ENCODE assay signal across 27 cellular contexts in the genomic region with DNA sequence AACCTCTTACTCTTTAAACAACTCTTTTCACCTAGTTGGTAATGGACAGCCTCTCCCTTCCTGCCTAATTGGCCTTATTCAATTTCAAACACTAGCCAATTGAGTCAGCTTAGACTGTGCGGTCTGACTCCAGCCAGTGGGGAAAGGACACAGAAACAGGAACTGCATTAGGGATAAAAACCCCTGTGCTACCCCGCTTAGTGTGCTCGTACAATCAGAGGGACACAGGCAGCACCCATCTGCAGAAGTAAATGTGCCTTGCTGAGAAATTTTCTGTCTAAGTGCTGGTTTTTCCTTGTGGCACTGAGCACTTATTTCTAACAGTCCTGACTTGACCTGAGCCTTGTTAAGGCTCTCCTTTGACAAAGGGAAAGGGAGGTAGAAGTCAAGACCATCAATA. TPM values are rescaled to one million over a fixed set of nuclear protein-coding genes. Genes with fewer than 3 reads are reported as not detected.
DNase-seq lines count a peak whose midpoint lies in the region; ATAC-seq, FAIRE-seq and TF ChIP-seq lines count a peak whose summit lies in the region.
"Had no signal": no experiment of that assay in that cellular context is flagged by ENCODE, and none has a peak within 500 bp of the region (broad histone marks: within the 10 kb centered on the region; RNA-seq: fewer than 3 reads in every experiment).

No MANE protein-coding gene starts in this region.

- FAIRE-seq in GM12878 (lab: Jason Lieb, UNC): no peak
- FAIRE-seq: A549, D721Med, H54 had no signal

- no peak for TF ChIP-seq POLR2A in GM12878 (IDR thresholded peaks at IDR 0.05; ENCODE audit: low read depth, low read length)

- no peak for ATAC-seq in GM12878
- no peak for ATAC-seq in GM19455 (IDR thresholded peaks at IDR 0.05; ENCODE audit: unreplicated experiment)
- no peak for ATAC-seq in HG02884 (IDR thresholded peaks at IDR 0.05; ENCODE audit: unreplicated experiment)
- ATAC-seq: A549, PC-3 had no signal

- WGBS in GM12878 (ENCODE audit: insufficient coverage, insufficient replicate concordance, low lambda C conversion rate, missing lambda C conversion rate): 80% methylated on average over 3 of the region's 3 CpGs

- intact Hi-C loops in GM12878 (cut with micrococcal nuclease; ENCODE audit: unreplicated experiment): no loop called here

- no peak for TF ChIP-seq CTCF in GM12878 (IDR thresholded peaks at IDR 0.05 in 2 of 3, conservative IDR thresholded peaks at IDR 0.05 in 1 of 3; ENCODE audit: control insufficient read depth in 2 of 3, extremely low read depth in 1 of 3, insufficient read depth in 1 of 3, low read depth in 3 of 3, low read length in 3 of 3)

- no peak overlapping the region for H2AFZ ChIP-seq in GM12878 (ENCODE audit: control insufficient read depth, low read depth, low read length)

- H3K9me3 ChIP-seq in GM12878 (replicated peaks; ENCODE audit: control insufficient read depth, insufficient read depth, low read length): peaks cover 36% of the 10 kb centered on the region; the same call in 2 of the 3 replicates

- peaks cover 42% of the 10 kb centered on the region for H3K36me3 Mint-ChIP-seq in activated naive CD4-positive, alpha-beta T cell treated with anti-CD3 and anti-CD28 coated beads, Interleukin-2, amount 50 U/mL, for 24 hours

- H3K27me3 Mint-ChIP-seq in activated naive CD4-positive, alpha-beta T cell treated with anti-CD3 and anti-CD28 coated beads, Interleukin-2, amount 50 U/mL, for 24 hours: no peaks in the 10 kb centered on the region
- H3K27me3 Mint-ChIP-seq: CD4-positive, alpha-beta T cell had no signal

- no peaks in the 10 kb centered on the region for H3K79me2 ChIP-seq in GM12878 (ENCODE audit: control insufficient read depth, insufficient read depth, low read length)

- H3K27me3 ChIP-seq in GM12878 (replicated peaks in 1 of 2; ENCODE audit: control insufficient read depth in 2 of 2, insufficient read depth in 2 of 2, low read length in 1 of 2): no peaks in the 10 kb centered on the region

- RAD21 ChIA-PET in GM12878 (lab: Charles Lee; ENCODE audit: unreplicated experiment): interaction anchor here (1.4 kb wide), 1 partner anchor 22 kb away, joined by 3 read pairs; no protein-coding TSS in a partner anchor

- no peaks in the 10 kb centered on the region for H3K4me1 ChIP-seq in GM12878 (ENCODE audit: control insufficient read depth, insufficient read depth, low read length)
- H3K4me1 ChIP-seq: A549 had no signal

- SMC1A ChIA-PET in GM12878 (lab: Charles Lee; ENCODE audit: uncharacterized antibody, unreplicated experiment): interaction anchor here (0.5 to 4.7 kb wide), 4 partner anchors 10 to 70 kb away, joined by 3 to 18 read pairs (median 3); no protein-coding TSS in a partner anchor

- POLR2A ChIA-PET in GM12878 (lab: Charles Lee): no interaction called here

- H3K27ac ChIP-seq in GM12878 (ENCODE audit: control insufficient read depth, insufficient read depth): no peak overlapping the region
- H3K27ac ChIP-seq: A549; BLaER1 treated with 17β-estradiol and CSF1 and Interleukin-3, amounts not matched to agents 10 nM and 100 nM; HL-60 had no signal

- no peak for TF ChIP-seq EP300 in GM12878 (IDR thresholded peaks at IDR 0.05; ENCODE audit: borderline replicate concordance in 1 of 2, control insufficient read depth in 1 of 2, low read depth in 2 of 2, low read length in 2 of 2)

- BruUV-seq in GM12878 (replicated peaks; lab: Mats Ljungman, UMichigan): no TSS peak

- peak overlapping the region; percentile 55 for H3K27ac Mint-ChIP-seq in activated naive CD4-positive, alpha-beta T cell treated with anti-CD3 and anti-CD28 coated beads, Interleukin-2, amount 50 U/mL, for 24 hours

- peaks cover 31% of the 10 kb centered on the region for H3K4me1 Mint-ChIP-seq in activated naive CD4-positive, alpha-beta T cell treated with anti-CD3 and anti-CD28 coated beads, Interleukin-2, amount 50 U/mL, for 24 hours

- H3K4me2 ChIP-seq in GM12878 (ENCODE audit: control insufficient read depth, insufficient read depth): no peak overlapping the region
- H3K4me2 ChIP-seq: A549; BLaER1 treated with 17β-estradiol and CSF1 and Interleukin-3, amounts not matched to agents 10 nM and 100 nM; SK-N-SH had no signal

- H3K4me3 Mint-ChIP-seq in activated naive CD4-positive, alpha-beta T cell treated with anti-CD3 and anti-CD28 coated beads, Interleukin-2, amount 50 U/mL, for 24 hours: no peak overlapping the region
- H3K4me3 Mint-ChIP-seq: CD4-positive, alpha-beta T cell had no signal

- H3K4me3 ChIP-seq in GM12878: no peak overlapping the region
- H3K4me3 ChIP-seq: A549 had no signal

- H3K9me3 Mint-ChIP-seq in activated naive CD4-positive, alpha-beta T cell treated with anti-CD3 and anti-CD28 coated beads, Interleukin-2, amount 50 U/mL, for 24 hours: peaks cover 20% of the 10 kb centered on the region

- TF ChIP-seq RAD21 in GM12878 (IDR thresholded peaks at IDR 0.05; ENCODE audit: insufficient read depth, low read depth, low read length): no peak

- no peaks in the 10 kb centered on the region for H4K20me1 ChIP-seq in GM12878 (ENCODE audit: control insufficient read depth, insufficient read depth)
- H4K20me1 ChIP-seq: BLaER1 treated with 17β-estradiol and CSF1 and Interleukin-3, amounts not matched to agents 10 nM and 100 nM had no signal

- H3K9ac ChIP-seq in GM12878 (ENCODE audit: control insufficient read depth, insufficient read depth, low read length): no peak overlapping the region
- H3K9ac ChIP-seq: BLaER1 treated with 17β-estradiol and CSF1 and Interleukin-3, amounts not matched to agents 10 nM and 100 nM; SK-N-SH had no signal

- H3K36me3 ChIP-seq in GM12878 (ENCODE audit: control insufficient read depth in 2 of 2, insufficient read depth in 2 of 2, low read length in 1 of 2): no peaks in the 10 kb centered on the region

- DNase-seq in activated naive CD4-positive, alpha-beta T cell treated with Interleukin-2 at 50 U/mL for 16 hours: no peak
- DNase-seq in Kasumi-1 (lab: John Stamatoyannopoulos, UW): peak; percentile 79 to 87
- DNase-seq in GM12878 (ENCODE audit: low read depth, low spot score): no peak
- DNase-seq in NCI-H69 (lab: John Stamatoyannopoulos, UW): no peak
- DNase-seq: AML-193; CD4-positive, alpha-beta T cell; Karpas-422; NCI-H1105; NCI-H146; NCI-H1930; NCI-H2107; NCI-H524; NCI-H82; NK-92 treated with Interleukin-12 subunit alpha and Interleukin-12 subunit beta, amount 100 ng/mL, for 24 hours; PC-3; SK-N-SH had no signal

- in situ Hi-C loops in GM12878 (cut with MboI): no loop called here

- CTCF ChIA-PET in GM12878 (lab: Yijun Ruan, JAX): interaction anchor here (1.2 kb wide), 1 partner anchor 10 kb away, joined by 4 read pairs; no protein-coding TSS in a partner anchor

TF ChIP-seq in GM12878, 131 proteins besides CTCF, POLR2A, EP300 and RAD21:
- TF ChIP-seq MEF2A (IDR thresholded peaks at IDR 0.05; ENCODE audit: insufficient read depth, low read depth, low read length) (no peak), RUNX3 (IDR thresholded peaks at IDR 0.05; ENCODE audit: low read length) (no peak), ZNF24 (IDR thresholded peaks at IDR 0.05) (no peak), CBX5 (IDR thresholded peaks at IDR 0.05; ENCODE audit: low read depth) (peak; percentile 95; the same call in 1 of the 2 replicates), KLF5 (IDR thresholded peaks at IDR 0.05; ENCODE audit: partially characterized antibody) (peak; percentile 90), IKZF1 (conservative IDR thresholded peaks at IDR 0.05) (no peak), NR2F1 (conservative IDR thresholded peaks at IDR 0.05) (no peak)
- TF ChIP-seq, protein P1, sequence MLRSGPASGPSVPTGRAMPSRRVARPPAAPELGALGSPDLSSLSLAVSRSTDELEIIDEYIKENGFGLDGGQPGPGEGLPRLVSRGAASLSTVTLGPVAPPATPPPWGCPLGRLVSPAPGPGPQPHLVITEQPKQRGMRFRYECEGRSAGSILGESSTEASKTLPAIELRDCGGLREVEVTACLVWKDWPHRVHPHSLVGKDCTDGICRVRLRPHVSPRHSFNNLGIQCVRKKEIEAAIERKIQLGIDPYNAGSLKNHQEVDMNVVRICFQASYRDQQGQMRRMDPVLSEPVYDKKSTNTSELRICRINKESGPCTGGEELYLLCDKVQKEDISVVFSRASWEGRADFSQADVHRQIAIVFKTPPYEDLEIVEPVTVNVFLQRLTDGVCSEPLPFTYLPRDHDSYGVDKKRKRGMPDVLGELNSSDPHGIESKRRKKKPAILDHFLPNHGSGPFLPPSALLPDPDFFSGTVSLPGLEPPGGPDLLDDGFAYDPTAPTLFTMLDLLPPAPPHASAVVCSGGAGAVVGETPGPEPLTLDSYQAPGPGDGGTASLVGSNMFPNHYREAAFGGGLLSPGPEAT (IDR thresholded peaks at IDR 0.05; ENCODE audit: low read depth): 0 out of 2 replicates have a peak, but pooled peaks have one; percentile 20

RNA-seq across cellular contexts. Expression of a gene that starts 6.0 kb away (rescaled TPM):
- total RNA-seq in GM12878 (2013; cell fraction: nucleolus; rRNA removed): 0.67 TPM in 1 of 2 replicates, not detected in the other
- 1.4 and 3.1 TPM in 2 replicates for total RNA-seq in GM12878 (2014; rRNA removed)
- 4.1 and 4.8 TPM in 2 replicates for total RNA-seq in GM12878 (2014; rRNA removed; fragmentation: Illumina TruSeq; extraction: Trizol)
- 2.4 and 2.9 TPM in 2 replicates for total RNA-seq in GM12878 (2021)
- polyA plus RNA-seq in GM12878 (2011; ENCODE audit: low read depth): not detected
- polyA plus RNA-seq in GM12878 (2011; rRNA removed): 0.12 and 0.15 TPM in 2 replicates
- 0.07 and 0.13 TPM in 2 replicates for polyA plus RNA-seq in GM12878 (2011; cell fraction: cytosol; rRNA removed)
- 0.15 TPM in 1 of 2 replicates, not detected in the other for polyA plus RNA-seq in GM12878 (2011; cell fraction: nucleus; rRNA removed)
- not detected in 2 replicates for polyA plus RNA-seq in GM12878 (2012)
- polyA plus RNA-seq in GM12878 (2014; fragmentation: Illumina TruSeq; extraction: Trizol): 4.2 and 8.8 TPM in 2 replicates
- 1 to 10 TPM; 3.0 to 4.3 TPM for polyA plus RNA-seq in GM12878 (2014; fragmentation: Nextera tagmentation; extraction: Ambion mirVana)
- 1.8 and 2.7 TPM in 2 replicates for polyA plus RNA-seq in GM12878 (2014; rRNA removed)
- polyA plus RNA-seq in GM12878 (2016; fragmentation: Nextera tagmentation; extraction: Ambion mirVana): 1 to 10 TPM; 1.1 to 1.6 TPM
- 0.15 TPM in 1 of 2 replicates, not detected in the other for polyA minus RNA-seq in GM12878 (2011; rRNA and poly(A)+ RNA removed)
- not detected in 2 replicates for polyA minus RNA-seq in GM12878 (2011; cell fraction: cytosol; rRNA and poly(A)+ RNA removed)
- not detected in 2 replicates for polyA minus RNA-seq in GM12878 (2011; cell fraction: nucleus; rRNA and poly(A)+ RNA removed)
- total RNA-seq: Daoy, G401, M059J, PC-3 had no signal
- polyA plus RNA-seq: A549, SK-N-SH had no signal

Comparison
In these comparisons a context has a peak if more than half of its experiments do, and no peak if none do; other contexts are left out.
1. DNase-seq: peak in Kasumi-1 (2 of 2); none in activated naive CD4-positive, alpha-beta T cell treated with Interleukin-2 at 50 U/mL for 16 hours (single experiment), GM12878 (single experiment) and NCI-H69 (single experiment).